In genomic region chr13:100987993-100988392, GRCh38 we compare ENCODE assay signal across 12 cellular contexts.
DNase-seq lines count a peak whose midpoint lies in the region; ATAC-seq and TF ChIP-seq lines count a peak whose summit lies in the region.
"Had no signal": no experiment of that assay in that cellular context is flagged by ENCODE, and none has a peak within 500 bp of the region (broad histone marks: within the 10 kb centered on the region; RNA-seq: fewer than 3 reads in every experiment).

No MANE protein-coding gene starts in this region.

- in situ Hi-C loops in transverse colon (cut with MboI; ENCODE audit: low pct_ligation_motif_present in 1 of 4, low pct_unique_long_range_greater_than_20kb in 1 of 4, low sequenced_read_pairs in 3 of 4): no loop called here

- POLR2A ChIA-PET in MCF 10A (lab: Yijun Ruan, JAX): no interaction called here
- POLR2A ChIA-PET in naive thymus-derived CD4-positive, alpha-beta T cell (lab: Charles Lee): no interaction called here

- H3K9me3 Mint-ChIP-seq in MCF 10A (ENCODE audit: unreplicated experiment): no peaks in the 10 kb centered on the region
- H3K9me3 Mint-ChIP-seq in naive thymus-derived CD4-positive, alpha-beta T cell: peaks cover 0 to 23% (median 9%) of the 10 kb centered on the region in 11 donors
- H3K9me3 Mint-ChIP-seq: activated naive CD4-positive, alpha-beta T cell treated with anti-CD3 and anti-CD28 coated beads, Interleukin-2, amount 10 ng/mL, durations not matched to agents 7 days and 5 days had no signal

- H3K9ac ChIP-seq in adipocyte (ENCODE audit: low read length): no peak overlapping the region
- H3K9ac ChIP-seq: BLaER1 had no signal

- intact Hi-C loops in MCF 10A (cut with micrococcal nuclease) (loop anchor here (1.0 kb wide), 3 partner anchors 266 to 415 kb away; no protein-coding TSS in a partner anchor), breast epithelium (cut with DNase I; ENCODE audit: low total_unique reads) (no loop called here), transverse colon (cut with DNase I; ENCODE audit: low total_unique reads) (no loop called here), left ventricle myocardium superior (cut with micrococcal nuclease) (no loop called here)
- intact Hi-C loops in naive thymus-derived CD4-positive, alpha-beta T cell (cut with micrococcal nuclease): no loop called here

- DNase-seq in MCF 10A (ENCODE audit: unreplicated experiment) (peak; percentile 49), breast epithelium (ENCODE audit: low spot score in 2 of 2) (no peak), adipocyte (ENCODE audit: low read depth) (peak; percentile 27), iPS-NIHi7 (ENCODE audit: extremely low spot score) (peak; percentile 48), transverse colon (no peak), left ventricle myocardium superior (no peak)
- no peak for DNase-seq in naive thymus-derived CD4-positive, alpha-beta T cell
- DNase-seq: activated naive CD4-positive, alpha-beta T cell treated with anti-CD3 and anti-CD28 coated beads, Interleukin-2, amount 10 ng/mL, durations not matched to agents 7 days and 5 days; erythroblast; uterus had no signal

- H3K4me3 Mint-ChIP-seq in MCF 10A (ENCODE audit: unreplicated experiment): no peak overlapping the region
- H3K4me3 Mint-ChIP-seq in naive thymus-derived CD4-positive, alpha-beta T cell: no peak overlapping the region
- H3K4me3 Mint-ChIP-seq: activated naive CD4-positive, alpha-beta T cell treated with anti-CD3 and anti-CD28 coated beads, Interleukin-2, amount 10 ng/mL, durations not matched to agents 7 days and 5 days had no signal

- no peaks in the 10 kb centered on the region for H3K27me3 Mint-ChIP-seq in MCF 10A (ENCODE audit: insufficient read depth, unreplicated experiment)
- H3K27me3 Mint-ChIP-seq in naive thymus-derived CD4-positive, alpha-beta T cell: peaks cover 0 to 29% (median 11%) of the 10 kb centered on the region in 5 donors

- no TSS peak for BruUV-seq in MCF 10A (replicated peaks; lab: Mats Ljungman, UMichigan)

- H3K36me3 ChIP-seq in breast epithelium (no peaks in the 10 kb centered on the region), adipocyte (ENCODE audit: control insufficient read depth, insufficient read depth, low read length, severe bottlenecking) (no peaks in the 10 kb centered on the region), transverse colon (no peaks in the 10 kb centered on the region)
- no peaks in the 10 kb centered on the region for H3K36me3 ChIP-seq in naive thymus-derived CD4-positive, alpha-beta T cell (ENCODE audit: control insufficient read depth in 2 of 3, insufficient read depth in 3 of 3, low read length in 3 of 3)
- H3K36me3 ChIP-seq: BLaER1, uterus had no signal

- H3K36me3 Mint-ChIP-seq in MCF 10A (ENCODE audit: insufficient read depth, unreplicated experiment): no peaks in the 10 kb centered on the region
- no peaks in the 10 kb centered on the region for H3K36me3 Mint-ChIP-seq in naive thymus-derived CD4-positive, alpha-beta T cell
- H3K36me3 Mint-ChIP-seq: activated naive CD4-positive, alpha-beta T cell treated with anti-CD3 and anti-CD28 coated beads, Interleukin-2, amount 10 ng/mL, durations not matched to agents 7 days and 5 days had no signal

- H3K27me3 ChIP-seq in breast epithelium (no peaks in the 10 kb centered on the region), adipocyte (replicated peaks; ENCODE audit: control insufficient read depth, insufficient read depth, low read length) (peaks cover 4% of the 10 kb centered on the region), transverse colon (no peaks in the 10 kb centered on the region)
- no peaks in the 10 kb centered on the region for H3K27me3 ChIP-seq in naive thymus-derived CD4-positive, alpha-beta T cell (ENCODE audit: control insufficient read depth in 2 of 2, insufficient read depth in 2 of 2, low read length in 2 of 2)
- H3K27me3 ChIP-seq: BLaER1, uterus had no signal

- TF ChIP-seq EP300 in transverse colon (IDR thresholded peaks at IDR 0.05; ENCODE audit: low read depth): no peak

- H3K9me3 ChIP-seq in breast epithelium (peaks cover 4 to 12% of the 10 kb centered on the region in 2 donors), adipocyte (ENCODE audit: control insufficient read depth, low read length) (peaks cover 7% of the 10 kb centered on the region), transverse colon (no peaks in the 10 kb centered on the region)
- no peaks in the 10 kb centered on the region for H3K9me3 ChIP-seq in naive thymus-derived CD4-positive, alpha-beta T cell (ENCODE audit: control insufficient read depth in 2 of 3, low read length in 3 of 3)
- H3K9me3 ChIP-seq: uterus had no signal

- TF ChIP-seq POLR2A in breast epithelium (IDR thresholded peaks at IDR 0.05): no peak
- no peak for TF ChIP-seq POLR2A in transverse colon (IDR thresholded peaks at IDR 0.05)

- H3K27ac ChIP-seq in breast epithelium (no peak overlapping the region), transverse colon (no peak overlapping the region)
- H3K27ac ChIP-seq in naive thymus-derived CD4-positive, alpha-beta T cell (ENCODE audit: low read depth, low read length): no peak overlapping the region
- H3K27ac ChIP-seq: BLaER1, uterus had no signal

- H3K4me1 ChIP-seq in breast epithelium: no peaks in the 10 kb centered on the region
- H3K4me1 ChIP-seq in adipocyte (ENCODE audit: control insufficient read depth, insufficient read depth, low read length): no peaks in the 10 kb centered on the region
- no peaks in the 10 kb centered on the region for H3K4me1 ChIP-seq in transverse colon
- H3K4me1 ChIP-seq in naive thymus-derived CD4-positive, alpha-beta T cell (ENCODE audit: control insufficient read depth in 2 of 2, insufficient read depth in 2 of 2, low read length in 2 of 2): no peaks in the 10 kb centered on the region
- H3K4me1 ChIP-seq: BLaER1, uterus had no signal

- no peaks in the 10 kb centered on the region for H3K4me1 Mint-ChIP-seq in MCF 10A (ENCODE audit: insufficient read depth, unreplicated experiment)
- H3K4me1 Mint-ChIP-seq in naive thymus-derived CD4-positive, alpha-beta T cell: no peaks in the 10 kb centered on the region
- H3K4me1 Mint-ChIP-seq: activated naive CD4-positive, alpha-beta T cell treated with anti-CD3 and anti-CD28 coated beads, Interleukin-2, amount 10 ng/mL, durations not matched to agents 7 days and 5 days had no signal

- 32 to 42% methylated on average over 1 to 6 of the region's 6 CpGs for WGBS in transverse colon (ENCODE audit: low coverage in 1 of 2), 2 donors

- no peak overlapping the region for H3K4me3 ChIP-seq in breast epithelium
- H3K4me3 ChIP-seq in adipocyte (ENCODE audit: low read length): no peak overlapping the region
- H3K4me3 ChIP-seq in transverse colon: no peak overlapping the region
- no peak overlapping the region for H3K4me3 ChIP-seq in naive thymus-derived CD4-positive, alpha-beta T cell (ENCODE audit: low read length)
- H3K4me3 ChIP-seq: BLaER1, uterus had no signal

- ATAC-seq in GM19328 (IDR thresholded peaks at IDR 0.05; ENCODE audit: unreplicated experiment): no peak
- no peak for ATAC-seq in left ventricle myocardium superior
- no peak for ATAC-seq in naive thymus-derived CD4-positive, alpha-beta T cell

- CTCF ChIA-PET in MCF 10A (lab: Yijun Ruan, JAX): interaction anchor here (0.6 to 0.9 kb wide), 2 partner anchors 264 to 443 kb away, joined by 3 read pairs; no protein-coding TSS in a partner anchor
- CTCF ChIA-PET in naive thymus-derived CD4-positive, alpha-beta T cell (lab: Charles Lee): no interaction called here

- no peak overlapping the region for H3K27ac Mint-ChIP-seq in MCF 10A (ENCODE audit: low read depth, unreplicated experiment)
- H3K27ac Mint-ChIP-seq in naive thymus-derived CD4-positive, alpha-beta T cell: no peak overlapping the region
- H3K27ac Mint-ChIP-seq: activated naive CD4-positive, alpha-beta T cell treated with anti-CD3 and anti-CD28 coated beads, Interleukin-2, amount 10 ng/mL, durations not matched to agents 7 days and 5 days had no signal

- TF ChIP-seq CTCF in MCF 10A (IDR thresholded peaks at IDR 0.05; ENCODE audit: unreplicated experiment): no peak
- no peak for TF ChIP-seq CTCF in breast epithelium (IDR thresholded peaks at IDR 0.05)
- no peak for TF ChIP-seq CTCF in transverse colon (IDR thresholded peaks at IDR 0.05)

Comparison
In these comparisons a context has a peak if more than half of its experiments do, and no peak if none do; other contexts are left out.
1. DNase-seq: peak in MCF 10A (single experiment), adipocyte (single experiment) and iPS-NIHi7 (single experiment); none in breast epithelium (0 of 2), transverse colon (single experiment), left ventricle myocardium superior (single experiment) and naive thymus-derived CD4-positive, alpha-beta T cell (0 of 9).